Comparison of ENCODE assay signal across 15 cellular contexts in genomic region chr9:134188421-134189166, GRCh38. TPM values are rescaled to one million over a fixed set of nuclear protein-coding genes. Genes with fewer than 3 reads are reported as not detected.
A peak's percentile ranks its signal among the peaks of the same experiment; 100 is the strongest.
DNase-seq lines count a peak whose midpoint lies in the region; ATAC-seq and TF ChIP-seq lines count a peak whose summit lies in the region.
"Had no signal": no experiment of that assay in that cellular context is flagged by ENCODE, and none has a peak within 500 bp of the region (broad histone marks: within the 10 kb centered on the region; RNA-seq: fewer than 3 reads in every experiment).

No MANE protein-coding gene starts in this region.

- TF ChIP-seq CTCF in SK-N-SH (IDR thresholded peaks at IDR 0.05) (no peak), chondrocyte (IDR thresholded peaks at IDR 0.05) (no peak), thoracic aorta (IDR thresholded peaks at IDR 0.05) (no peak)

- H3K9me3 ChIP-seq in SK-N-SH, result no peaks in the 10 kb centered on the region
- H3K9me3 ChIP-seq in thoracic aorta, result no peaks in the 10 kb centered on the region
- H3K9me3 ChIP-seq: tibial nerve had no signal

- no peak for ATAC-seq in SK-N-SH treated with all-trans-retinoic acid at 6 μM for 48 hours
- no peak for ATAC-seq in thoracic aorta (ENCODE audit: insufficient number of reproducible peaks, low FRiP score, low read depth)
- ATAC-seq in HG03432 (IDR thresholded peaks at IDR 0.05; ENCODE audit: unreplicated experiment), result no peak
- ATAC-seq: GM12878 had no signal

- H3K27ac ChIP-seq in SK-N-SH (ENCODE audit: low read depth in 2 of 2, low read length in 1 of 2) (no peak overlapping the region), thoracic aorta (no peak overlapping the region)
- H3K27ac ChIP-seq: parathyroid adenoma had no signal

- no peak for TF ChIP-seq RAD21 in SK-N-SH (IDR thresholded peaks at IDR 0.05; ENCODE audit: low read length)

- no peak for TF ChIP-seq EP300 in SK-N-SH (IDR thresholded peaks at IDR 0.05; ENCODE audit: borderline replicate concordance in 1 of 2, low read depth in 1 of 2, low read length in 1 of 2)

- DNase-seq in SK-N-SH (peak; percentile 36), chondrocyte (ENCODE audit: low spot score) (peak; percentile 70), midbrain (lab: John Stamatoyannopoulos, UW) (peak; percentile 17), thoracic aorta (ENCODE audit: low spot score) (no peak), dedifferentiated amniotic fluid mesenchymal stem cell (ENCODE audit: extremely low spot score) (no peak), T1000 (lab: John Stamatoyannopoulos, UW) (no peak)
- DNase-seq: HCEC 1CT, NCI-H146 had no signal

- H4K20me1 ChIP-seq in SK-N-SH (ENCODE audit: insufficient read depth), result no peaks in the 10 kb centered on the region

- H3K27me3 Mint-ChIP-seq in chondrocyte (ENCODE audit: low read depth), result peaks cover 12% of the 10 kb centered on the region
- H3K27me3 Mint-ChIP-seq: central memory CD8-positive, alpha-beta T cell had no signal

- POLR2A ChIA-PET in SK-N-SH (lab: Yijun Ruan, JAX), result no interaction called here

- no peak overlapping the region for H3K4me2 ChIP-seq in SK-N-SH

- H3K4me3 ChIP-seq in SK-N-SH (ENCODE audit: low read depth in 2 of 2, low read length in 1 of 2) (no peak overlapping the region), thoracic aorta (peak overlapping the region; percentile 0)
- H3K4me3 ChIP-seq: GM12878, tibial nerve had no signal

- no peaks in the 10 kb centered on the region for H3K36me3 ChIP-seq in SK-N-SH (replicated peaks in 1 of 2; ENCODE audit: control insufficient read depth in 1 of 2, insufficient read depth in 2 of 2, low read length in 1 of 2)
- H3K36me3 ChIP-seq in thoracic aorta, result no peaks in the 10 kb centered on the region
- H3K36me3 ChIP-seq: tibial nerve had no signal

- no peaks in the 10 kb centered on the region for H3K9me3 Mint-ChIP-seq in chondrocyte (ENCODE audit: low read depth)
- H3K9me3 Mint-ChIP-seq: central memory CD8-positive, alpha-beta T cell had no signal

- H3K36me3 Mint-ChIP-seq in chondrocyte (ENCODE audit: low read depth), result no peaks in the 10 kb centered on the region

- no peaks in the 10 kb centered on the region for H3K27me3 ChIP-seq in SK-N-SH (ENCODE audit: insufficient read depth)
- H3K27me3 ChIP-seq in thoracic aorta (replicated peaks; ENCODE audit: insufficient read depth), result no peaks in the 10 kb centered on the region
- H3K27me3 ChIP-seq: tibial nerve had no signal

- H3F3A ChIP-seq in SK-N-SH (replicated peaks; ENCODE audit: insufficient read depth), result peaks cover 7% of the 10 kb centered on the region

- no peaks in the 10 kb centered on the region for H3K79me2 ChIP-seq in SK-N-SH (ENCODE audit: insufficient read depth)
- H3K79me2 ChIP-seq: parathyroid adenoma had no signal

- no peak overlapping the region for H3K27ac Mint-ChIP-seq in chondrocyte (ENCODE audit: unreplicated experiment)

- H3K4me1 Mint-ChIP-seq in chondrocyte (ENCODE audit: low read depth), result no peaks in the 10 kb centered on the region

- 61% methylated on average over 9 of the region's 23 CpGs for WGBS in SK-N-SH (ENCODE audit: low lambda C conversion rate)

- no peaks in the 10 kb centered on the region for H3K9me2 ChIP-seq in SK-N-SH

- H2AFZ ChIP-seq in SK-N-SH (ENCODE audit: low read depth), result no peak overlapping the region
- H2AFZ ChIP-seq: parathyroid adenoma had no signal

- H3K9ac ChIP-seq in SK-N-SH, result no peak overlapping the region
- H3K9ac ChIP-seq: parathyroid adenoma had no signal

- H3K4me3 Mint-ChIP-seq in chondrocyte (ENCODE audit: unreplicated experiment), result no peak overlapping the region
- H3K4me3 Mint-ChIP-seq: central memory CD8-positive, alpha-beta T cell had no signal

- CTCF ChIA-PET in SK-N-SH (lab: Yijun Ruan, JAX), result interaction anchor here (2.2 kb wide), 1 partner anchor 254 kb away, joined by 8 read pairs; no protein-coding TSS in a partner anchor

- H3K4me1 ChIP-seq in SK-N-SH (ENCODE audit: control insufficient read depth in 1 of 2, insufficient read depth in 2 of 2, low read depth in 1 of 2, low read length in 1 of 2), result no peaks in the 10 kb centered on the region; a peak in 1 of 4 replicates
- H3K4me1 ChIP-seq in thoracic aorta (ENCODE audit: control insufficient read depth in 1 of 2, low read depth in 2 of 2), result peaks cover 5 to 18% of the 10 kb centered on the region in 2 donors
- H3K4me1 ChIP-seq: parathyroid adenoma had no signal

TF ChIP-seq in SK-N-SH, 30 proteins besides CTCF, POLR2A, EP300 and RAD21 (continues in another document):
- TF ChIP-seq CHD2 (IDR thresholded peaks at IDR 0.05; ENCODE audit: low read length, partially characterized antibody) (no peak), FOXJ3 (CRISPR knock-in tag; IDR thresholded peaks at IDR 0.05) (no peak), RCOR1 (IDR thresholded peaks at IDR 0.05; ENCODE audit: low read length) (no peak), MXI1 (IDR thresholded peaks at IDR 0.05; ENCODE audit: low read depth, low read length) (no peak), REST (IDR thresholded peaks at IDR 0.05; ENCODE audit: low read depth, low read length) (no peak), TEAD4 (IDR thresholded peaks at IDR 0.05; ENCODE audit: borderline replicate concordance, insufficient read depth) (no peak), GABPA (IDR thresholded peaks at IDR 0.05; ENCODE audit: low read depth) (no peak), TCF12 (IDR thresholded peaks at IDR 0.05) (no peak), SMC3 (IDR thresholded peaks at IDR 0.05; ENCODE audit: low read depth, low read length) (no peak)

TF ChIP-seq in SK-N-SH treated with all-trans-retinoic acid at 6 μM for 48 hours, 23 proteins besides CTCF, POLR2A, EP300 and RAD21:
- TF ChIP-seq PPARA (CRISPR knock-in tag; IDR thresholded peaks at IDR 0.05; ENCODE audit: borderline replicate concordance) (no peak), ZFP30 (CRISPR knock-in tag; IDR thresholded peaks at IDR 0.05) (no peak), PATZ1 (CRISPR knock-in tag; IDR thresholded peaks at IDR 0.05; ENCODE audit: borderline replicate concordance) (no peak), ZNF8 (CRISPR knock-in tag; IDR thresholded peaks at IDR 0.05) (no peak), BACH2 (CRISPR knock-in tag; IDR thresholded peaks at IDR 0.05; ENCODE audit: borderline replicate concordance) (no peak), ZNF565 (CRISPR knock-in tag; conservative IDR thresholded peaks at IDR 0.05; ENCODE audit: low read depth) (no peak), ZNF70 (CRISPR knock-in tag; IDR thresholded peaks at IDR 0.05) (no peak), OSR1 (CRISPR knock-in tag; IDR thresholded peaks at IDR 0.05) (no peak)
- TF ChIP-seq, protein P1, sequence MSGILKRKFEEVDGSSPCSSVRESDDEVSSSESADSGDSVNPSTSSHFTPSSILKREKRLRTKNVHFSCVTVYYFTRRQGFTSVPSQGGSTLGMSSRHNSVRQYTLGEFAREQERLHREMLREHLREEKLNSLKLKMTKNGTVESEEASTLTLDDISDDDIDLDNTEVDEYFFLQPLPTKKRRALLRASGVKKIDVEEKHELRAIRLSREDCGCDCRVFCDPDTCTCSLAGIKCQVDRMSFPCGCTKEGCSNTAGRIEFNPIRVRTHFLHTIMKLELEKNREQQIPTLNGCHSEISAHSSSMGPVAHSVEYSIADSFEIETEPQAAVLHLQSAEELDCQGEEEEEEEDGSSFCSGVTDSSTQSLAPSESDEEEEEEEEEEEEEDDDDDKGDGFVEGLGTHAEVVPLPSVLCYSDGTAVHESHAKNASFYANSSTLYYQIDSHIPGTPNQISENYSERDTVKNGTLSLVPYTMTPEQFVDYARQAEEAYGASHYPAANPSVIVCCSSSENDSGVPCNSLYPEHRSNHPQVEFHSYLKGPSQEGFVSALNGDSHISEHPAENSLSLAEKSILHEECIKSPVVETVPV (CRISPR knock-in tag; IDR thresholded peaks at IDR 0.05), result no peak
- TF ChIP-seq, protein P2, sequence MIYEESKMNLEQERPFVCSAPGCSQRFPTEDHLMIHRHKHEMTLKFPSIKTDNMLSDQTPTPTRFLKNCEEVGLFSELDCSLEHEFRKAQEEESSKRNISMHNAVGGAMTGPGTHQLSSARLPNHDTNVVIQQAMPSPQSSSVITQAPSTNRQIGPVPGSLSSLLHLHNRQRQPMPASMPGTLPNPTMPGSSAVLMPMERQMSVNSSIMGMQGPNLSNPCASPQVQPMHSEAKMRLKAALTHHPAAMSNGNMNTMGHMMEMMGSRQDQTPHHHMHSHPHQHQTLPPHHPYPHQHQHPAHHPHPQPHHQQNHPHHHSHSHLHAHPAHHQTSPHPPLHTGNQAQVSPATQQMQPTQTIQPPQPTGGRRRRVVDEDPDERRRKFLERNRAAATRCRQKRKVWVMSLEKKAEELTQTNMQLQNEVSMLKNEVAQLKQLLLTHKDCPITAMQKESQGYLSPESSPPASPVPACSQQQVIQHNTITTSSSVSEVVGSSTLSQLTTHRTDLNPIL (CRISPR knock-in tag; IDR thresholded peaks at IDR 0.05; ENCODE audit: low read depth), result no peak

RNA-seq across cellular contexts. Expression of gene RNU6ATAC, which starts 24.2 kb away (rescaled TPM):
- not detected in 2 replicates for polyA plus RNA-seq in SK-N-SH (2012; rRNA removed)
- not detected in 2 replicates for polyA plus RNA-seq in SK-N-SH (2012; cell fraction: cytosol; rRNA removed)
- polyA plus RNA-seq in SK-N-SH (2012; cell fraction: nucleus; rRNA removed), result not detected in 2 replicates
- total RNA-seq in chondrocyte, result 27.7 to 40.8 TPM (median 32.9 TPM) in 3 replicates
- total RNA-seq in thoracic aorta, result not detected
- total RNA-seq: kidney epithelial cell, tibial nerve had no signal
- polyA plus RNA-seq: GM12878 had no signal

RNA-seq across cellular contexts. Expression of gene WDR5, which starts 52.7 kb away (rescaled TPM):
- polyA plus RNA-seq in SK-N-SH (2012; rRNA removed), result 35.1 and 36.6 TPM in 2 replicates
- polyA plus RNA-seq in SK-N-SH (2012; cell fraction: cytosol; rRNA removed), result 24.3 and 32.1 TPM in 2 replicates
- 61.4 and 63.3 TPM in 2 replicates for polyA plus RNA-seq in SK-N-SH (2012; cell fraction: nucleus; rRNA removed)
- total RNA-seq in chondrocyte (22.2 to 24.2 TPM (median 23.9 TPM) in 3 replicates), thoracic aorta (10 to 100 TPM; 20.7 to 24.0 TPM)

Comparison
In these comparisons a context has a peak if more than half of its experiments do, and no peak if none do; other contexts are left out.
1. DNase-seq: peak in SK-N-SH (single experiment), chondrocyte (single experiment) and midbrain (single experiment); none in thoracic aorta (single experiment), dedifferentiated amniotic fluid mesenchymal stem cell (single experiment) and T1000 (single experiment).
2. RNA of gene RNU6ATAC, which starts 24.2 kb away (total RNA-seq): 27.7 to 40.8 TPM in chondrocyte; not detected in thoracic aorta; every median in the first group is over 10 times any median in the second.